In the genomic region with DNA sequence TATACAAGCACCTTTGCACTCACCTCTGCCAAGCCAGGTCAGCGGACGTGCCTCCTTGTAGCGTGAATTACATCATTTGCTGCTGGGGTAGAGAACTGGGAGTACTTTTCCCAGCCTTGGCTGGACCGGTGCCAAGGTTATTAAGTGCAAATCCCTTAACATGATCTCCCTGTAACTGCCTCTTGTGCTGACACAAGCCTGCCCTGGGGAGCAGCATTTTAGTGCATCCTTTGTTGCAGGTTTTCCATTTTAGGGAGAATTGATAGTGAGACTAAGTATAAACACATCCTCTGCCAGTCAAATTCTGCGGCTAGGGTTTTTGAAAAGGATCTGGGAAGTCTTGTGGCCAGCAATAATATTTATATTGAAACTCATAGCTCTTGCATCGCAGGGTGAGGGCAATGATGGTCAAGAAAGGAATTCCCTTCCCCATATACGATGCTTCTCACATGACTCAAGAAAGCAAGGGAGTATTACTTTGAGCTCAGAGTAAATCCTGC, we compare ENCODE assay signal across 9 cellular contexts. TPM values are rescaled to one million over a fixed set of nuclear protein-coding genes. Genes with fewer than 3 reads are reported as not detected.
DNase-seq lines count a peak whose midpoint lies in the region; ATAC-seq and TF ChIP-seq lines count a peak whose summit lies in the region.
"Had no signal": no experiment of that assay in that cellular context is flagged by ENCODE, and none has a peak within 500 bp of the region (broad histone marks: within the 10 kb centered on the region; RNA-seq: fewer than 3 reads in every experiment).

No MANE protein-coding gene starts in this region.

- no peaks in the 10 kb centered on the region for H3K27me3 ChIP-seq in GM23338 (ENCODE audit: insufficient read depth)
- no peaks in the 10 kb centered on the region for H3K27me3 ChIP-seq in CD8-positive, alpha-beta memory T cell (ENCODE audit: insufficient read depth, low read length, poor library complexity, severe bottlenecking)

- H3K9me3 Mint-ChIP-seq in GM23338 = no peaks in the 10 kb centered on the region
- peaks cover 0 to 12% (median 8%) of the 10 kb centered on the region in 3 donors for H3K9me3 Mint-ChIP-seq in T-cell
- peaks cover 4 to 6% (median 5%) of the 10 kb centered on the region in 5 donors for H3K9me3 Mint-ChIP-seq in CD8-positive, alpha-beta memory T cell

- no peak overlapping the region for H3K27ac ChIP-seq in GM23338 (ENCODE audit: low read depth)
- no peak overlapping the region for H3K27ac ChIP-seq in OCI-LY7 (ENCODE audit: low read depth, low read length, poor library complexity, severe bottlenecking)
- H3K27ac ChIP-seq in CD8-positive, alpha-beta memory T cell (ENCODE audit: low read depth, low read length) = no peak overlapping the region

- H3K9me3 ChIP-seq in OCI-LY7 (ENCODE audit: low read length) = no peaks in the 10 kb centered on the region
- H3K9me3 ChIP-seq in CD8-positive, alpha-beta memory T cell (ENCODE audit: low read length) = no peaks in the 10 kb centered on the region

- H3F3A ChIP-seq in GM23338 (replicated peaks; ENCODE audit: low read depth) = 0 out of 2 replicates have a peak, but pooled peaks cover 2% of the 10 kb centered on the region

- no peaks in the 10 kb centered on the region for H4K20me1 ChIP-seq in GM23338 (replicated peaks; ENCODE audit: insufficient read depth)
- H4K20me1 ChIP-seq in OCI-LY7 (ENCODE audit: insufficient read depth, low read length) = no peaks in the 10 kb centered on the region

- H3K27me3 Mint-ChIP-seq in GM23338 (ENCODE audit: insufficient read depth, low read depth, poor library complexity) (peaks cover 2% of the 10 kb centered on the region), T-cell (no peaks in the 10 kb centered on the region)
- no peaks in the 10 kb centered on the region for H3K27me3 Mint-ChIP-seq in CD8-positive, alpha-beta memory T cell

- intact Hi-C loops in OCI-LY7 (cut with micrococcal nuclease; ENCODE audit: unreplicated experiment) = loop anchor here (1.0 kb wide), 1 partner anchor 11 kb away; no protein-coding TSS in a partner anchor

- H3K4me3 ChIP-seq in GM23338 = no peak overlapping the region
- no peak overlapping the region for H3K4me3 ChIP-seq in epithelial cell of esophagus (ENCODE audit: low read length)
- no peak overlapping the region for H3K4me3 ChIP-seq in OCI-LY7 (ENCODE audit: low read depth, low read length, poor library complexity, severe bottlenecking)
- H3K4me3 ChIP-seq in CD8-positive, alpha-beta memory T cell (ENCODE audit: low read length) = no peak overlapping the region

- DNase-seq in GM23338 (ENCODE audit: low spot score) (peak; percentile 21), NCI-H524 (lab: John Stamatoyannopoulos, UW) (peak; percentile 74 to 92), epithelial cell of esophagus (ENCODE audit: low read depth) (peak; percentile 38), renal cortical epithelial cell (ENCODE audit: low read depth) (peak; percentile 89), T-cell (no peak), OCI-LY7 (ENCODE audit: low spot score) (no peak)
- DNase-seq in CD8-positive, alpha-beta memory T cell = no peak
- DNase-seq in activated CD4-positive, alpha-beta T cell treated with anti-CD3 and anti-CD28 coated beads for 48 hours = no peak
- DNase-seq: activated effector memory CD4-positive, alpha-beta T cell treated with anti-CD3 and anti-CD28 coated beads, Interleukin-2, amount 50 U/mL, for 16 hours had no signal

- peak overlapping the region; percentile 57; the same call in 1 of the 2 replicates for H3K4me2 ChIP-seq in GM23338
- no peak overlapping the region for H3K4me2 ChIP-seq in OCI-LY7 (ENCODE audit: low read length)

- H3K4me3 Mint-ChIP-seq in GM23338 (no peak overlapping the region), T-cell (no peak overlapping the region)
- H3K4me3 Mint-ChIP-seq in CD8-positive, alpha-beta memory T cell = no peak overlapping the region

- BruUV-seq in OCI-LY7 (replicated peaks; lab: Mats Ljungman, UMichigan) = no TSS peak

- no peaks in the 10 kb centered on the region for H3K79me2 ChIP-seq in GM23338 (replicated peaks; ENCODE audit: insufficient read depth)
- no peaks in the 10 kb centered on the region for H3K79me2 ChIP-seq in OCI-LY7 (ENCODE audit: insufficient read depth, low read depth, low read length)

- H2AFZ ChIP-seq in GM23338 (peak overlapping the region; percentile 75), OCI-LY7 (ENCODE audit: low read length) (no peak overlapping the region)

- H3K27ac Mint-ChIP-seq in GM23338 (no peak overlapping the region), T-cell (no peak overlapping the region)
- no peak overlapping the region for H3K27ac Mint-ChIP-seq in CD8-positive, alpha-beta memory T cell

- H3K36me3 Mint-ChIP-seq in GM23338 (ENCODE audit: low read depth) (no peaks in the 10 kb centered on the region), T-cell (no peaks in the 10 kb centered on the region)
- no peaks in the 10 kb centered on the region for H3K36me3 Mint-ChIP-seq in CD8-positive, alpha-beta memory T cell

- CTCF ChIA-PET in T-cell (lab: Charles Lee) (no interaction called here), OCI-LY7 (lab: Charles Lee; ENCODE audit: unreplicated experiment) (no interaction called here)
- CTCF ChIA-PET in CD8-positive, alpha-beta memory T cell (lab: Charles Lee) = no interaction called here

- peak; percentile 58 for ATAC-seq in GM23338
- no peak for ATAC-seq in T-cell (replicated peaks in 1 of 4)

- H3K4me1 ChIP-seq in GM23338 (ENCODE audit: insufficient read depth) = peaks cover 12% of the 10 kb centered on the region
- H3K4me1 ChIP-seq in OCI-LY7 (ENCODE audit: insufficient read depth, low read length, poor library complexity, severe bottlenecking) = no peaks in the 10 kb centered on the region
- H3K4me1 ChIP-seq in CD8-positive, alpha-beta memory T cell (ENCODE audit: insufficient read depth, low read length) = no peaks in the 10 kb centered on the region

- H3K36me3 ChIP-seq in GM23338 (ENCODE audit: insufficient read depth) = no peaks in the 10 kb centered on the region
- no peaks in the 10 kb centered on the region for H3K36me3 ChIP-seq in OCI-LY7 (ENCODE audit: insufficient read depth, low read length)
- no peaks in the 10 kb centered on the region for H3K36me3 ChIP-seq in CD8-positive, alpha-beta memory T cell (ENCODE audit: insufficient read depth, low read length)

- POLR2A ChIA-PET in T-cell (lab: Charles Lee) (no interaction called here), OCI-LY7 (lab: Charles Lee) (no interaction called here)
- POLR2A ChIA-PET in CD8-positive, alpha-beta memory T cell (lab: Charles Lee) = no interaction called here

- H3K4me1 Mint-ChIP-seq in GM23338 (peaks cover 18% of the 10 kb centered on the region), T-cell (no peaks in the 10 kb centered on the region)
- H3K4me1 Mint-ChIP-seq in CD8-positive, alpha-beta memory T cell = no peaks in the 10 kb centered on the region

- no peaks in the 10 kb centered on the region for H3K9me2 ChIP-seq in GM23338 (ENCODE audit: insufficient read depth)
- no peaks in the 10 kb centered on the region for H3K9me2 ChIP-seq in OCI-LY7 (ENCODE audit: insufficient read depth, low read length)

- TF ChIP-seq CTCF in GM23338 (conservative IDR thresholded peaks at IDR 0.05; ENCODE audit: low read depth in 2 of 2) (no peak), epithelial cell of esophagus (IDR thresholded peaks at IDR 0.05; ENCODE audit: insufficient read depth, low read depth, low read length, missing control alignments) (no peak), OCI-LY7 (conservative IDR thresholded peaks at IDR 0.05; ENCODE audit: low read length) (no peak)

TF ChIP-seq in GM23338, 12 proteins besides CTCF, POLR2A, EP300 and RAD21:
- no peak for TF ChIP-seq EZH2phosphoT487 (IDR thresholded peaks at IDR 0.05; ENCODE audit: unreplicated experiment)

RNA-seq across cellular contexts. Expression of gene DCLK1, which starts 32.7 kb away (rescaled TPM):
- 57.7 and 62.8 TPM in 2 replicates for total RNA-seq in GM23338 (2014; rRNA removed; shearing (Covaris generic))
- 12.2 and 13.1 TPM in 2 replicates for polyA plus RNA-seq in GM23338 (2016; fragmentation: Nextera tagmentation; extraction: Ambion mirVana)
- 12.0 and 12.2 TPM in 2 replicates for total RNA-seq in renal cortical epithelial cell
- total RNA-seq in T-cell = under 1 TPM in 2 of 5 donors, not detected in 3; 0.03 to 0.09 TPM
- not detected in 2 replicates for total RNA-seq in OCI-LY7 (2014; rRNA removed; shearing (Covaris generic))
- total RNA-seq in OCI-LY7 (2022) = not detected in 2 replicates
- not detected for total RNA-seq in CD8-positive, alpha-beta memory T cell
- polyA plus RNA-seq in CD8-positive, alpha-beta memory T cell = not detected

RNA-seq across cellular contexts. Expression of gene SOHLH2, which starts 50.5 kb away (rescaled TPM):
- 2.8 and 3.5 TPM in 2 replicates for total RNA-seq in GM23338 (2014; rRNA removed; shearing (Covaris generic))
- polyA plus RNA-seq in GM23338 (2016; fragmentation: Nextera tagmentation; extraction: Ambion mirVana) = 1.1 and 1.8 TPM in 2 replicates
- total RNA-seq in renal cortical epithelial cell (0.10 and 0.69 TPM in 2 replicates), T-cell (not detected), OCI-LY7 (2022) (not detected in 2 replicates)
- not detected in 2 replicates for total RNA-seq in OCI-LY7 (2014; rRNA removed; shearing (Covaris generic))
- not detected for total RNA-seq in CD8-positive, alpha-beta memory T cell
- not detected for polyA plus RNA-seq in CD8-positive, alpha-beta memory T cell

Comparison
In these comparisons a context has a peak if more than half of its experiments do, and no peak if none do; other contexts are left out.
1. DNase-seq: peak in GM23338 (single experiment), NCI-H524 (2 of 2), epithelial cell of esophagus (single experiment) and renal cortical epithelial cell (single experiment); none in T-cell (0 of 34), OCI-LY7 (single experiment), CD8-positive, alpha-beta memory T cell (0 of 5) and activated CD4-positive, alpha-beta T cell treated with anti-CD3 and anti-CD28 coated beads for 48 hours (single experiment).
2. RNA of gene DCLK1, which starts 32.7 kb away (total RNA-seq): 57.7 to 62.8 TPM in GM23338 and 12.0 to 12.2 TPM in renal cortical epithelial cell; 0.03 to 0.09 TPM in T-cell, not detected in OCI-LY7 and not detected in CD8-positive, alpha-beta memory T cell; every median in the first group is over 10 times any median in the second.